ENCODE assay signal across 8 cellular contexts in genomic region chr13:46896346-46897138, GRCh38. TPM values are rescaled to one million over a fixed set of nuclear protein-coding genes. Genes with fewer than 3 reads are reported as not detected.
DNase-seq lines count a peak whose midpoint lies in the region; ATAC-seq and TF ChIP-seq lines count a peak whose summit lies in the region.

Gene HTR2A, minus strand, starts transcription at chr13:46897053. Its CDS starts 1,147 bp downstream, at chr13:46895906.

- H3K9me3 Mint-ChIP-seq in activated naive CD4-positive, alpha-beta T cell treated with anti-CD3 and anti-CD28 coated beads, Interleukin-2, amount 50 U/mL, for 24 hours, result no peaks in the 10 kb centered on the region

- no peaks in the 10 kb centered on the region for H3K27me3 ChIP-seq in ascending aorta
- H3K27me3 ChIP-seq in stomach, result peaks cover 0 to 9% (median 0%) of the 10 kb centered on the region in 3 donors

- no peak for TF ChIP-seq EP300 in stomach (IDR thresholded peaks at IDR 0.05)

- no peak within 1 kb of the TSS for H3K27ac Mint-ChIP-seq in activated naive CD4-positive, alpha-beta T cell treated with anti-CD3 and anti-CD28 coated beads, Interleukin-2, amount 50 U/mL, for 24 hours

- peak within 1 kb of the TSS; percentile 32 for H3K4me3 Mint-ChIP-seq in activated naive CD4-positive, alpha-beta T cell treated with anti-CD3 and anti-CD28 coated beads, Interleukin-2, amount 50 U/mL, for 24 hours

- no peaks in the 10 kb centered on the region for H3K36me3 Mint-ChIP-seq in activated naive CD4-positive, alpha-beta T cell treated with anti-CD3 and anti-CD28 coated beads, Interleukin-2, amount 50 U/mL, for 24 hours

- no peak for DNase-seq in activated naive CD4-positive, alpha-beta T cell treated with Interleukin-2 at 50 U/mL for 16 hours
- DNase-seq in ascending aorta (ENCODE audit: low spot score in 2 of 2) (no peak), kidney glomerular epithelial cell (lab: John Stamatoyannopoulos, UW) (peak; percentile 67), stomach (peak; percentile 33), NK-92 (lab: John Stamatoyannopoulos, UW; ENCODE audit: unreplicated experiment) (no peak), erythroblast (lab: John Stamatoyannopoulos, UW) (no peak)

- intact Hi-C loops in ascending aorta (cut with DNase I), result loop anchor here (10.0 kb wide), 1 partner anchor 188 kb away; no protein-coding TSS in a partner anchor
- intact Hi-C loops in stomach (cut with DNase I; ENCODE audit: low total_unique reads), result no loop called here

- peaks cover 19% of the 10 kb centered on the region for H3K4me1 Mint-ChIP-seq in activated naive CD4-positive, alpha-beta T cell treated with anti-CD3 and anti-CD28 coated beads, Interleukin-2, amount 50 U/mL, for 24 hours

- no peaks in the 10 kb centered on the region for H3K36me3 ChIP-seq in ascending aorta
- no peaks in the 10 kb centered on the region for H3K36me3 ChIP-seq in stomach

- H3K4me3 ChIP-seq in ascending aorta, result peak within 1 kb of the TSS; percentile 53 to 82
- H3K4me3 ChIP-seq in stomach, result peak within 1 kb of the TSS; percentile 40 to 44 (median 41)

- TF ChIP-seq POLR2A in stomach (IDR thresholded peaks at IDR 0.05) (no peak), erythroblast (IDR thresholded peaks at IDR 0.05; ENCODE audit: low read length) (no peak)

- H3K9me3 ChIP-seq in ascending aorta (no peaks in the 10 kb centered on the region), stomach (no peaks in the 10 kb centered on the region)

- H3K4me1 ChIP-seq in ascending aorta (peaks cover 0 to 3% of the 10 kb centered on the region in 2 donors), stomach (peaks cover 0 to 44% (median 23%) of the 10 kb centered on the region in 4 donors)

- 13 to 24% (median 18%) methylated on average over 12 to 13 of the region's 13 CpGs for WGBS in stomach, 5 donors

- H3K27ac ChIP-seq in ascending aorta (peak within 1 kb of the TSS; percentile 60 to 89), stomach (peak within 1 kb of the TSS in 3 of 5 donors; percentile 3 to 66 (median 49))

- TF ChIP-seq CTCF in ascending aorta (IDR thresholded peaks at IDR 0.05) (no peak), stomach (IDR thresholded peaks at IDR 0.05) (no peak)

- ATAC-seq in GM21526 (IDR thresholded peaks at IDR 0.05; ENCODE audit: low FRiP score, unreplicated experiment), result no peak

- peaks cover 38% of the 10 kb centered on the region for H3K27me3 Mint-ChIP-seq in activated naive CD4-positive, alpha-beta T cell treated with anti-CD3 and anti-CD28 coated beads, Interleukin-2, amount 50 U/mL, for 24 hours

RNA-seq across cellular contexts. Expression of gene HTR2A, which starts in this region (rescaled TPM):
- total RNA-seq in ascending aorta (not detected), stomach (1 to 10 TPM in 2 of 5 donors, under 1 TPM in 1, not detected in 2; 0.87 to 1.8 (median 1.5) TPM)
- under 1 TPM in 2 of 3 donors, not detected in 1; 0.33 to 0.44 TPM for polyA plus RNA-seq in stomach

Comparison
In these comparisons a context has a peak if more than half of its experiments do, and no peak if none do; other contexts are left out.
1. DNase-seq: peak in kidney glomerular epithelial cell (single experiment) and stomach (single experiment); none in activated naive CD4-positive, alpha-beta T cell treated with Interleukin-2 at 50 U/mL for 16 hours (single experiment), ascending aorta (0 of 2), NK-92 (single experiment) and erythroblast (0 of 2).